In the genomic region with DNA sequence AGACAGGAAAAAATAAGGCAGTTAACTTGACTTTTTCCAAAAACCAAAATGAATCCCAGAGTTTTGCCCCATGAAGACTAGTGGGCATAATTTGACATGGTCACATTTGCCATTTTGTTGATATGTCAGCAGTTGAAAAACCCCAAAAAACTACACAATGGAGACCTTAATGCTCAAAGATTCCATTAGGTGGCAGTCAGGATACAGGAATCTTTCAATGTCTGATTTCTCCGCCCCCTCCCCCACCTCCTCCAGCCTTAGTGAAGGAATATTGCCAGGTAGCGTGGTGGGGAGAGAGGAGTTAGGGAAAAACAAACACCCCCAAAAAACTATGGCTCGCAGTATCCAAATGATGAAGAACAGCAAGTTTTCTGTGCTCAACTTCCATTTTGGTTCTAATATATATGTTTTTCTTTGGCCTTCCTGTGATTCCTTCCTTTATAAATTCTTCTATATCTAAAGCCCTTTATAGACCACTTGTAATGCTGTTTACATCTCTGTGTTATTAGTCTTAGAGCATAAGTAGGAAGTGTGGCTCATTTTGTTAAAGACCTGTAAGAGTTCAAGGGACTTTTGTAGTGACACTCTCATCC, we compare ENCODE assay signal across 8 cellular contexts. TPM values are rescaled to one million over a fixed set of nuclear protein-coding genes. Genes with fewer than 3 reads are reported as not detected.
DNase-seq lines count a peak whose midpoint lies in the region; ATAC-seq and TF ChIP-seq lines count a peak whose summit lies in the region.

No MANE protein-coding gene starts in this region.

- H3K9me3 Mint-ChIP-seq in activated CD8-positive, alpha-beta memory T cell treated with anti-CD3 and anti-CD28 coated beads, Interleukin-2, amount 10 ng/mL, durations not matched to agents 7 days and 5 days (ENCODE audit: low read depth), result no peaks in the 10 kb centered on the region

- H3K27ac ChIP-seq in PC-3 (ENCODE audit: low read length), result peak overlapping the region; percentile 35

- no peak overlapping the region for H3K4me3 ChIP-seq in PC-3 (ENCODE audit: low read length)

- no peaks in the 10 kb centered on the region for H3K9me2 ChIP-seq in PC-3 (replicated peaks; ENCODE audit: low read length)

- H4K20me1 ChIP-seq in PC-3 (ENCODE audit: low read length), result no peaks in the 10 kb centered on the region

- peak overlapping the region; percentile 50 for H3K27ac Mint-ChIP-seq in activated CD8-positive, alpha-beta memory T cell treated with anti-CD3 and anti-CD28 coated beads, Interleukin-2, amount 10 ng/mL, durations not matched to agents 7 days and 5 days

- peak; percentile 56 for DNase-seq in activated CD8-positive, alpha-beta memory T cell treated with anti-CD3 and anti-CD28 coated beads, Interleukin-2, amount 10 ng/mL, durations not matched to agents 7 days and 5 days
- no peak for DNase-seq in activated CD8-positive, alpha-beta memory T cell treated with anti-CD3 and anti-CD28 coated beads for 24 hours
- peak; percentile 54 for DNase-seq in HK-2 (ENCODE audit: unreplicated experiment)
- DNase-seq in PC-3, result peak; percentile 76
- DNase-seq in amniotic stem cell (lab: John Stamatoyannopoulos, UW), result peak; percentile 26
- peak; percentile 70 for DNase-seq in iPS-NIHi11 (ENCODE audit: low spot score)
- DNase-seq in stimulated activated CD4-positive, alpha-beta T cell treated with anti-CD3 and anti-CD28 coated beads, Interleukin-2, amount 100 ng/mL, for 4 hours (ENCODE audit: low read depth), result peak; percentile 19
- DNase-seq in OCI-M2 (lab: John Stamatoyannopoulos, UW; ENCODE audit: unreplicated experiment), result no peak

- peak; percentile 73 for TF ChIP-seq CTCF in PC-3 (conservative IDR thresholded peaks at IDR 0.05; ENCODE audit: low read depth, low read length)

- peaks cover 44% of the 10 kb centered on the region for H3K4me1 Mint-ChIP-seq in activated CD8-positive, alpha-beta memory T cell treated with anti-CD3 and anti-CD28 coated beads, Interleukin-2, amount 10 ng/mL, durations not matched to agents 7 days and 5 days

- no peaks in the 10 kb centered on the region for H3K36me3 ChIP-seq in PC-3 (ENCODE audit: low read depth, low read length)

- intact Hi-C loops in PC-3 (cut with micrococcal nuclease), result loop anchor here (1.0 to 2.0 kb wide), 4 partner anchors 41 to 185 kb away; no protein-coding TSS in a partner anchor

- POLR2A ChIA-PET in PC-3 (lab: Charles Lee; ENCODE audit: unreplicated experiment), result interaction anchor here (1.0 kb wide), 1 partner anchor 187 kb away, joined by 4 read pairs; no protein-coding TSS in a partner anchor

- H3K9me3 ChIP-seq in PC-3 (ENCODE audit: low read length), result no peaks in the 10 kb centered on the region

- H3K27me3 Mint-ChIP-seq in activated CD8-positive, alpha-beta memory T cell treated with anti-CD3 and anti-CD28 coated beads, Interleukin-2, amount 10 ng/mL, durations not matched to agents 7 days and 5 days, result no peaks in the 10 kb centered on the region

- peaks cover 27% of the 10 kb centered on the region for H3K4me1 ChIP-seq in PC-3 (ENCODE audit: insufficient read depth, low read length)

- H3K36me3 Mint-ChIP-seq in activated CD8-positive, alpha-beta memory T cell treated with anti-CD3 and anti-CD28 coated beads, Interleukin-2, amount 10 ng/mL, durations not matched to agents 7 days and 5 days, result no peaks in the 10 kb centered on the region

- peak overlapping the region; percentile 46 for H3K9ac ChIP-seq in PC-3 (ENCODE audit: low read length)

- H3K4me3 Mint-ChIP-seq in activated CD8-positive, alpha-beta memory T cell treated with anti-CD3 and anti-CD28 coated beads, Interleukin-2, amount 10 ng/mL, durations not matched to agents 7 days and 5 days, result no peak overlapping the region

- no peaks in the 10 kb centered on the region for H3F3A ChIP-seq in PC-3 (ENCODE audit: low read length, unreplicated experiment)

- H3K4me2 ChIP-seq in PC-3 (ENCODE audit: low read length), result peak overlapping the region; percentile 54

- no peaks in the 10 kb centered on the region for H3K27me3 ChIP-seq in PC-3 (ENCODE audit: low read length)

- CTCF ChIA-PET in activated CD8-positive, alpha-beta memory T cell treated with anti-CD3 and anti-CD28 coated beads, Interleukin-2, amount 10 ng/mL, durations not matched to agents 7 days and 5 days (lab: Charles Lee), result interaction anchor here (0.8 to 3.1 kb wide), 16 partner anchors 22 to 361 kb away, joined by 3 to 18 read pairs (median 5); no protein-coding TSS in a partner anchor
- CTCF ChIA-PET in PC-3 (lab: Charles Lee), result interaction anchor here (0.6 kb wide), 1 partner anchor 42 kb away, joined by 3 read pairs; no protein-coding TSS in a partner anchor

- peak; percentile 72 for ATAC-seq in activated CD8-positive, alpha-beta memory T cell treated with anti-CD3 and anti-CD28 coated beads, Interleukin-2, amount 10 ng/mL, durations not matched to agents 7 days and 5 days
- ATAC-seq in PC-3, result peak; percentile 65

- no peak overlapping the region for H2AFZ ChIP-seq in PC-3 (ENCODE audit: low read length)

- no TSS peak for BruUV-seq in PC-3 (replicated peaks; lab: Mats Ljungman, UMichigan)

- no peaks in the 10 kb centered on the region for H3K79me2 ChIP-seq in PC-3 (ENCODE audit: low read length)

RNA-seq across cellular contexts. Expression of a gene that starts 6.7 kb away (rescaled TPM):
- total RNA-seq in activated CD8-positive, alpha-beta memory T cell treated with anti-CD3 and anti-CD28 coated beads, Interleukin-2, amount 10 ng/mL, durations not matched to agents 7 days and 5 days, result 10 to 100 TPM; 40.9 to 43.5 TPM
- 16.3 and 18.4 TPM in 2 replicates for total RNA-seq in PC-3 (2014; rRNA removed)

Comparison
In these comparisons a context has a peak if more than half of its experiments do, and no peak if none do; other contexts are left out.
1. DNase-seq: peak in activated CD8-positive, alpha-beta memory T cell treated with anti-CD3 and anti-CD28 coated beads, Interleukin-2, amount 10 ng/mL, durations not matched to agents 7 days and 5 days (single experiment), HK-2 (single experiment), PC-3 (single experiment), amniotic stem cell (single experiment), iPS-NIHi11 (single experiment) and stimulated activated CD4-positive, alpha-beta T cell treated with anti-CD3 and anti-CD28 coated beads, Interleukin-2, amount 100 ng/mL, for 4 hours (single experiment); none in activated CD8-positive, alpha-beta memory T cell treated with anti-CD3 and anti-CD28 coated beads for 24 hours (single experiment) and OCI-M2 (single experiment).